ENCODE assay signal across 18 cellular contexts in the genomic region with DNA sequence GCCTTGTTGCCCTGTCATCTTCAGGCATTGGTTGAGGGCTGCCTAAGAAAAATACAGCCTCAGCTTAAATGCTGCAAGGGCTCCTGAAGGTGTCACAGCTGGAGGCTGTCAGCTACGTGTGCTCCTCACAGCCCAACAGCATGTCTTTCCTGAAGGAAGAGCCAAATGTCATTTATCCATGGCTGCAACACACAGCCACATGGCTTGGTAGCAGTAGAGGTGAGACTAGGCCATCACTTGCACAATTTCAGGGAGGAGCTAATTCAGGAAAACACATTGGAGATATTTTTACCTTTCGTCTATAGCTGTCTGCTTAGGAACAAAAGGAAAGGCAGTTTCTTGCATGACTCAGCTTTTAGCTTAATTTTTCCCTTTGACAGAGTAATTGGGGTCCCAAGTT.
"Had no signal": no experiment of that assay in that cellular context is flagged by ENCODE, and none has a peak within 500 bp of the region (broad histone marks: within the 10 kb centered on the region; RNA-seq: fewer than 3 reads in every experiment).

No MANE protein-coding gene starts in this region.

- H3K9me3 ChIP-seq: heart left ventricle, thoracic aorta had no signal

- H3K4me3 Mint-ChIP-seq: activated B cell treated with CpG ODN at 0.5 μM for 24 hours; activated naive CD8-positive, alpha-beta T cell treated with anti-CD3 and anti-CD28 coated beads for 36 hours; activated T-cell treated with anti-CD3 and anti-CD28 coated beads, Interleukin-2, amount 50 U/mL, for 24 hours; mesothelial cell of epicardium; neural crest cell; stimulated activated naive CD8-positive, alpha-beta T cell treated with anti-CD3 and anti-CD28 coated beads, Interleukin-15, amount 100 ng/mL, for 72 hours; T-helper 1 cell treated with Interleukin-12 subunit alpha and Interleukin-12 subunit beta and Interleukin-4 antibody, amounts not matched to agents 30 μg/mL and 1 μg/mL, for 36 hours had no signal

- ATAC-seq: heart left ventricle; stimulated activated naive CD8-positive, alpha-beta T cell treated with anti-CD3 and anti-CD28 coated beads, Interleukin-15, amount 100 ng/mL, for 72 hours had no signal

- FAIRE-seq: endometrium, islet of Langerhans, urothelium cell line had no signal

- H3K4me1 Mint-ChIP-seq: neural crest cell had no signal

- H3K4me3 ChIP-seq: dorsolateral prefrontal cortex, heart left ventricle, left ventricle myocardium inferior, thoracic aorta had no signal

- H3K36me3 ChIP-seq: brain microvascular endothelial cell, heart left ventricle, left ventricle myocardium inferior, thoracic aorta had no signal

- H3K27me3 Mint-ChIP-seq: activated T-cell treated with anti-CD3 and anti-CD28 coated beads, Interleukin-2, amount 50 U/mL, for 24 hours had no signal

- H3K36me3 Mint-ChIP-seq: activated naive CD8-positive, alpha-beta T cell treated with anti-CD3 and anti-CD28 coated beads for 36 hours; mesothelial cell of epicardium had no signal

- H3K27ac Mint-ChIP-seq: activated B cell treated with CpG ODN at 0.5 μM for 24 hours; activated naive CD8-positive, alpha-beta T cell treated with anti-CD3 and anti-CD28 coated beads for 36 hours; activated T-cell treated with anti-CD3 and anti-CD28 coated beads, Interleukin-2, amount 50 U/mL, for 24 hours; mesothelial cell of epicardium; T-helper 1 cell treated with Interleukin-12 subunit alpha and Interleukin-12 subunit beta and Interleukin-4 antibody, amounts not matched to agents 30 μg/mL and 1 μg/mL, for 36 hours had no signal

- DNase-seq: activated B cell treated with CpG ODN at 0.5 μM for 24 hours; activated gamma-delta T cell; activated naive CD8-positive, alpha-beta T cell treated with anti-CD3 and anti-CD28 coated beads for 36 hours; activated T-cell treated with anti-CD3 and anti-CD28 coated beads, Interleukin-2, amount 50 U/mL, for 24 hours; brain microvascular endothelial cell; dorsolateral prefrontal cortex; foreskin melanocyte; heart left ventricle; left ventricle myocardium inferior; stimulated activated CD4-positive, alpha-beta T cell treated with anti-CD3 and anti-CD28 coated beads, Interleukin-4, amount 100 ng/mL, for 4 hours; stimulated activated naive CD8-positive, alpha-beta T cell treated with anti-CD3 and anti-CD28 coated beads, Interleukin-15, amount 100 ng/mL, for 72 hours had no signal

- H3K27ac ChIP-seq: brain microvascular endothelial cell, thoracic aorta had no signal

- H3K27me3 ChIP-seq: brain microvascular endothelial cell, dorsolateral prefrontal cortex, heart left ventricle had no signal

- H3K9me3 Mint-ChIP-seq: activated B cell treated with CpG ODN at 0.5 μM for 24 hours; activated naive CD8-positive, alpha-beta T cell treated with anti-CD3 and anti-CD28 coated beads for 36 hours; activated T-cell treated with anti-CD3 and anti-CD28 coated beads, Interleukin-2, amount 50 U/mL, for 24 hours; stimulated activated naive CD8-positive, alpha-beta T cell treated with anti-CD3 and anti-CD28 coated beads, Interleukin-15, amount 100 ng/mL, for 72 hours had no signal
